In the genomic region with DNA sequence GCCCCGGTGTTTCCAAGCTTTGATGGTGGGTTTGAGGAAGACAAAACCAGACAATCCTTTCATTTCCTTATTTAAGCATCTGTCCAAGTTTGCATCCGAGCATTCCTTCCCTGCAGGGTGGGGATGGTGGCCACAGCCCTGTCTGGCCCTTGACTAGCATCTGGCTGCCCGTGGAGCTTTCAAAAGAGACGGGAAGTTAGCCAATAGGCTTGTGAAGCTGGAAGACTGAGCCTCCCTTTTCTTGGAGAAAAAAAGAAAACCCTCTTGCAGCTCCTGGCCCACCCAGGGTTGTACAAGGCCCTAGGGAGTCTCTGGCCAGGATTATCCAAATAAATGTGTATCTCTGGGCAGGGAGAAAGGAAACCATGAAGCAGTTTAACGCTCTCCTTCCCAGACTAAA, we compare ENCODE assay signal across 12 cellular contexts.
A peak's percentile ranks its signal among the peaks of the same experiment; 100 is the strongest.
DNase-seq lines count a peak whose midpoint lies in the region; ATAC-seq and TF ChIP-seq lines count a peak whose summit lies in the region.
"Had no signal": no experiment of that assay in that cellular context is flagged by ENCODE, and none has a peak within 500 bp of the region (broad histone marks: within the 10 kb centered on the region; RNA-seq: fewer than 3 reads in every experiment).

No MANE protein-coding gene starts in this region.

- DNase-seq in CD14-positive monocyte (ENCODE audit: low spot score) (no peak), Panc1 (ENCODE audit: low read depth, low spot score) (no peak), fibroblast of peridontal ligament (ENCODE audit: extremely low read depth) (peak; percentile 95), NCI-H2081 (lab: John Stamatoyannopoulos, UW) (no peak), NCI-H1417 (lab: John Stamatoyannopoulos, UW) (no peak), cerebellum (ENCODE audit: low spot score) (no peak), KG1 (lab: John Stamatoyannopoulos, UW) (no peak)
- DNase-seq: midbrain; stimulated activated CD4-positive, alpha-beta T cell treated with anti-CD3 and anti-CD28 coated beads, Interleukin-1b, Interleukin-23, amount 100 ng/mL, for 48 hours had no signal

- H3K9me3 ChIP-seq in Panc1 (ENCODE audit: control insufficient read depth, insufficient read depth, low read depth, low read length): no peaks in the 10 kb centered on the region

- peak overlapping the region; percentile 58 to 83 (median 73) for H3K27ac Mint-ChIP-seq in CD14-positive monocyte
- H3K27ac Mint-ChIP-seq: activated naive CD8-positive, alpha-beta T cell; type B pancreatic cell had no signal

- H3K4me3 Mint-ChIP-seq in CD14-positive monocyte: peak overlapping the region in 1 of 2 donors; percentile 13
- H3K4me3 Mint-ChIP-seq: activated naive CD8-positive, alpha-beta T cell; type B pancreatic cell had no signal

- H3K36me3 ChIP-seq in Panc1 (ENCODE audit: control insufficient read depth, insufficient read depth, low read length): no peaks in the 10 kb centered on the region; the same call in 1 of the 2 replicates
- H3K36me3 ChIP-seq in rectal smooth muscle tissue (ENCODE audit: control insufficient read depth, insufficient read depth, low read length): no peaks in the 10 kb centered on the region

- H3K4me1 Mint-ChIP-seq in CD14-positive monocyte: peaks cover 57% of the 10 kb centered on the region

- no peak for TF ChIP-seq CTCF in CD14-positive monocyte (IDR thresholded peaks at IDR 0.05)
- TF ChIP-seq CTCF in Panc1 (IDR thresholded peaks at IDR 0.05): no peak

- POLR2A ChIA-PET in Panc1 (lab: Charles Lee): no interaction called here

- CTCF ChIA-PET in Panc1 (lab: Charles Lee): no interaction called here

- peaks cover 51 to 65% of the 10 kb centered on the region in 2 donors for H3K36me3 Mint-ChIP-seq in CD14-positive monocyte
- H3K36me3 Mint-ChIP-seq: type B pancreatic cell had no signal

- H3K9ac ChIP-seq in rectal smooth muscle tissue (ENCODE audit: low read length): no peak overlapping the region

- no TSS peak for BruUV-seq in Panc1 (replicated peaks; lab: Mats Ljungman, UMichigan)

- H3K9me3 Mint-ChIP-seq in CD14-positive monocyte: peaks cover 0 to 3% (median 0%) of the 10 kb centered on the region in 7 donors
- H3K9me3 Mint-ChIP-seq: type B pancreatic cell had no signal

- intact Hi-C loops in CD14-positive monocyte (cut with micrococcal nuclease): loop anchor here (5.0 to 10.0 kb wide), 2 partner anchors 44 to 54 kb away; no protein-coding TSS in a partner anchor
- intact Hi-C loops in Panc1 (cut with micrococcal nuclease; ENCODE audit: unreplicated experiment): no loop called here

- no peak overlapping the region for H3K4me3 ChIP-seq in Panc1 (ENCODE audit: low read depth in 2 of 2, low read length in 2 of 2)
- peak overlapping the region; percentile 22 for H3K4me3 ChIP-seq in rectal smooth muscle tissue (ENCODE audit: low read length)

- no peaks in the 10 kb centered on the region for H3K27me3 ChIP-seq in Panc1 (ENCODE audit: control insufficient read depth, insufficient read depth, low read length)
- no peaks in the 10 kb centered on the region for H3K27me3 ChIP-seq in rectal smooth muscle tissue (ENCODE audit: control insufficient read depth, insufficient read depth, low read length)

- H3K4me1 ChIP-seq in Panc1 (ENCODE audit: control insufficient read depth, insufficient read depth, low read length) (peaks cover 60% of the 10 kb centered on the region), rectal smooth muscle tissue (ENCODE audit: control insufficient read depth, insufficient read depth, low read length) (peaks cover 17% of the 10 kb centered on the region)

- in situ Hi-C loops in Panc1 (cut with HindIII; ENCODE audit: low pct_unique_long_range_greater_than_20kb, low sequenced_read_pairs): no loop called here

- H3K27ac ChIP-seq in Panc1 (ENCODE audit: low read length): peak overlapping the region; percentile 89
- peak overlapping the region; percentile 60 for H3K27ac ChIP-seq in rectal smooth muscle tissue (ENCODE audit: low read depth, low read length)

- peaks cover 0 to 2% (median 0%) of the 10 kb centered on the region in 3 donors for H3K27me3 Mint-ChIP-seq in CD14-positive monocyte (ENCODE audit: low read depth in 3 of 3)
- H3K27me3 Mint-ChIP-seq: activated naive CD8-positive, alpha-beta T cell; type B pancreatic cell had no signal

- no peak for ATAC-seq in Panc1
